8 cellular contexts compared by ENCODE assay signal in genomic region chr2:238060542-238061309, GRCh38. TPM values are rescaled to one million over a fixed set of nuclear protein-coding genes. Genes with fewer than 3 reads are reported as not detected.
DNase-seq lines count a peak whose midpoint lies in the region; FAIRE-seq and TF ChIP-seq lines count a peak whose summit lies in the region.

Gene SCLY (plus strand): TSS chr2:238061001. CDS start chr2:238061055, 54 bp downstream.

- TF ChIP-seq EP300 in H1 (IDR thresholded peaks at IDR 0.05; ENCODE audit: borderline replicate concordance in 1 of 2, low read depth in 2 of 2, low read length in 2 of 2): no peak

- peak within 1 kb of the TSS; percentile 69 for H4K5ac ChIP-seq in H1 (ENCODE audit: insufficient read length, low read depth, low read length)

- H3K79me2 ChIP-seq in H1 (ENCODE audit: control insufficient read depth in 1 of 2, insufficient read depth in 2 of 2, low read length in 2 of 2): peaks cover 2 to 49% of the 10 kb centered on the region in 2 experiments

- no peak within 1 kb of the TSS for H2BK20ac ChIP-seq in H1 (ENCODE audit: low read length)

- H3K36me3 ChIP-seq in H1 (ENCODE audit: control insufficient read depth in 2 of 4, insufficient read depth in 4 of 4, low read length in 3 of 4) (peaks cover 9 to 18% (median 15%) of the 10 kb centered on the region in 4 experiments), mesenchymal stem cell (ENCODE audit: control insufficient read depth in 1 of 2, insufficient read depth in 2 of 2, low read depth in 1 of 2, low read length in 2 of 2) (peaks cover 0 to 13% of the 10 kb centered on the region in 2 experiments)

- H3K14ac ChIP-seq in H1 (ENCODE audit: insufficient read length) (no peak within 1 kb of the TSS), mesenchymal stem cell (ENCODE audit: low read length in 2 of 2) (peak within 1 kb of the TSS in 1 of 2 experiments; percentile 95)

- peak within 1 kb of the TSS; percentile 94 for H4K8ac ChIP-seq in H1 (ENCODE audit: extremely low read depth, insufficient read depth, low read length)
- peak within 1 kb of the TSS; percentile 83 for H4K8ac ChIP-seq in mesenchymal stem cell (ENCODE audit: low read length)

- H3K18ac ChIP-seq in H1 (ENCODE audit: extremely low read depth, low read length): peak within 1 kb of the TSS; percentile 38
- H3K18ac ChIP-seq in mesenchymal stem cell (ENCODE audit: low read depth in 1 of 2, low read length in 2 of 2): peak within 1 kb of the TSS; percentile 82 to 92

- peaks cover 9% of the 10 kb centered on the region for H3K23me2 ChIP-seq in H1 (ENCODE audit: low read depth, low read length)

- H3K9me3 ChIP-seq in H1 (ENCODE audit: insufficient read depth in 2 of 2, low read depth in 1 of 2, low read length in 1 of 2) (no peaks in the 10 kb centered on the region), mesenchymal stem cell (ENCODE audit: control insufficient read depth, low read length) (no peaks in the 10 kb centered on the region)

- H2AK5ac ChIP-seq in H1 (ENCODE audit: low read depth, low read length) (no peak within 1 kb of the TSS), mesenchymal stem cell (ENCODE audit: low read length, severe bottlenecking) (no peak within 1 kb of the TSS)

- H3K56ac ChIP-seq in H1 (replicated peaks; ENCODE audit: insufficient read length, low read depth, low read length): peak within 1 kb of the TSS; percentile 90

- no peaks in the 10 kb centered on the region for H3K79me1 ChIP-seq in H1 (ENCODE audit: low read depth, low read length)
- peaks cover 17% of the 10 kb centered on the region for H3K79me1 ChIP-seq in mesenchymal stem cell (replicated peaks; ENCODE audit: low read length, poor library complexity, severe bottlenecking)

- H2BK120ac ChIP-seq in H1 (replicated peaks; ENCODE audit: low read depth, low read length) (no peak within 1 kb of the TSS), mesenchymal stem cell (ENCODE audit: low read depth, low read length) (peak within 1 kb of the TSS; percentile 56)

- H3K4me3 ChIP-seq in H1 (ENCODE audit: extremely low read depth in 1 of 4, insufficient read depth in 2 of 4, low read depth in 3 of 4, low read length in 4 of 4) (peak within 1 kb of the TSS; percentile 86 to 99 (median 90)), mesenchymal stem cell (ENCODE audit: insufficient read depth in 1 of 2, low read depth in 1 of 2, low read length in 2 of 2) (peak within 1 kb of the TSS; percentile 95)

- H3K4me2 ChIP-seq in H1 (ENCODE audit: insufficient read depth in 1 of 2, low read depth in 2 of 2, low read length in 2 of 2): peak within 1 kb of the TSS; percentile 82 to 93
- H3K4me2 ChIP-seq in mesenchymal stem cell (ENCODE audit: low read length, poor library complexity, severe bottlenecking): peak within 1 kb of the TSS; percentile 99

- 0 out of 2 replicates have a peak within 1 kb of the TSS, but pooled peaks have one; percentile 3 for H2AFZ ChIP-seq in H1 (ENCODE audit: low read length)
- peak within 1 kb of the TSS; percentile 97 for H2AFZ ChIP-seq in mesenchymal stem cell (ENCODE audit: low read depth, low read length)

- no peak within 1 kb of the TSS for H3K23ac ChIP-seq in H1 (ENCODE audit: insufficient read length)
- peak within 1 kb of the TSS in 1 of 2 experiments; percentile 85 for H3K23ac ChIP-seq in mesenchymal stem cell (ENCODE audit: low read length in 2 of 2)

- H3K4me1 ChIP-seq in H1 (replicated peaks in 1 of 4; ENCODE audit: control insufficient read depth in 3 of 4, insufficient read depth in 4 of 4, low read length in 3 of 4): peaks cover 0 to 10% (median 3%) of the 10 kb centered on the region in 4 experiments; a peak in 5 of 7 replicates
- peaks cover 7% of the 10 kb centered on the region for H3K4me1 ChIP-seq in mesenchymal stem cell (ENCODE audit: control insufficient read depth, insufficient read depth, low read depth, low read length)

- peak within 1 kb of the TSS; percentile 72 for H4K91ac ChIP-seq in H1 (replicated peaks; ENCODE audit: insufficient read length, low read length)
- peak within 1 kb of the TSS; percentile 88 for H4K91ac ChIP-seq in mesenchymal stem cell (ENCODE audit: low read length)

- peak; percentile 59 to 73; a peak in 2 of 3 replicates for TF ChIP-seq POLR2A in H1 (IDR thresholded peaks at IDR 0.05; ENCODE audit: control extremely low read depth in 1 of 2, low read depth in 2 of 2, low read length in 2 of 2)

- DNase-seq in CMK (ENCODE audit: low read depth): peak; percentile 90
- DNase-seq in GM20000 (ENCODE audit: low spot score): peak; percentile 100
- DNase-seq in HT1080 (ENCODE audit: low read depth): peak; percentile 98
- peak; percentile 93 for DNase-seq in NOMO-1 treated with DMSO at 0.1 percent for 48 hours (lab: John Stamatoyannopoulos, UW; ENCODE audit: unreplicated experiment)
- DNase-seq in activated CD8-positive, alpha-beta memory T cell treated with anti-CD3 and anti-CD28 coated beads for 4 hours (ENCODE audit: low read depth in 2 of 2): peak; percentile 90 to 93
- peak; percentile 92 to 96 for DNase-seq in H1 (ENCODE audit: low read depth in 1 of 2, low spot score in 2 of 2)
- peak; percentile 98 for DNase-seq in mesenchymal stem cell
- peak; percentile 96 for DNase-seq in stimulated activated CD8-positive, alpha-beta memory T cell treated with anti-CD3 and anti-CD28 coated beads, Interleukin-12 subunit alpha, Interleukin-12 subunit beta, amount 100 ng/mL, for 4 hours (ENCODE audit: low read depth)

- TF ChIP-seq CTCF in GM20000 (IDR thresholded peaks at IDR 0.05; ENCODE audit: extremely low read depth, missing control alignments): no peak
- no peak for TF ChIP-seq CTCF in H1 (IDR thresholded peaks at IDR 0.05; ENCODE audit: control extremely low read depth in 1 of 3, insufficient read depth in 1 of 3, low read depth in 1 of 3, low read length in 3 of 3)

- H4K20me1 ChIP-seq in H1 (replicated peaks in 1 of 2; ENCODE audit: control insufficient read depth in 1 of 2, insufficient read depth in 2 of 2, low read length in 2 of 2): no peaks in the 10 kb centered on the region

- H3K27me3 ChIP-seq in H1 (replicated peaks in 1 of 4; ENCODE audit: control insufficient read depth in 3 of 4, extremely low read depth in 1 of 4, insufficient read depth in 3 of 4, low read length in 3 of 4) (no peaks in the 10 kb centered on the region), mesenchymal stem cell (ENCODE audit: control insufficient read depth in 1 of 2, insufficient read depth in 1 of 2, low read length in 2 of 2) (no peaks in the 10 kb centered on the region)

- H2BK5ac ChIP-seq in H1 (ENCODE audit: low read depth, low read length): peak within 1 kb of the TSS; percentile 71; the same call in 1 of the 2 replicates
- H2BK5ac ChIP-seq in mesenchymal stem cell (ENCODE audit: low read depth, low read length, poor library complexity, severe bottlenecking): peak within 1 kb of the TSS; percentile 8

- 0 out of 4 replicates have a peak, but pooled peaks of 1 of the 2 experiments have one; percentile 2 for TF ChIP-seq RAD21 in H1 (IDR thresholded peaks at IDR 0.05 in 1 of 2, conservative IDR thresholded peaks at IDR 0.05 in 1 of 2; ENCODE audit: low read depth in 2 of 2, low read length in 2 of 2)

- CTCF ChIA-PET in H1 (lab: Charles Lee; ENCODE audit: partially characterized antibody): interaction anchor here (1.8 kb wide), 1 partner anchor 79 kb away, joined by 6 read pairs; no protein-coding TSS in a partner anchor

- H3K27ac ChIP-seq in H1 (ENCODE audit: low read depth, low read length): peak within 1 kb of the TSS; percentile 64
- H3K27ac ChIP-seq in mesenchymal stem cell (ENCODE audit: low read length, poor library complexity, severe bottlenecking): peak within 1 kb of the TSS; percentile 37

- peak within 1 kb of the TSS; percentile 92 for H3K4ac ChIP-seq in H1 (replicated peaks; ENCODE audit: insufficient read length, low read depth, low read length)
- H3K4ac ChIP-seq in mesenchymal stem cell (ENCODE audit: low read depth in 1 of 2, low read length in 2 of 2): peak within 1 kb of the TSS; percentile 90 to 94

- POLR2A ChIA-PET in H1 (lab: Charles Lee; ENCODE audit: partially characterized antibody): interaction anchor here (0.7 to 1.8 kb wide), 15 partner anchors 9 to 203 kb away, joined by 3 to 8 read pairs (median 4); partner anchors contain the start of genes ESPNL and HES6

- no peak within 1 kb of the TSS for H2BK12ac ChIP-seq in H1 (ENCODE audit: low read depth, low read length)
- peak within 1 kb of the TSS in 1 of 2 experiments; percentile 63 for H2BK12ac ChIP-seq in mesenchymal stem cell (ENCODE audit: low read length in 2 of 2)

- WGBS in H1 (ENCODE audit: extremely low coverage in 1 of 2, insufficient coverage in 1 of 2, insufficient read length in 1 of 2, insufficient replicate concordance in 2 of 2, low coverage in 1 of 2, low lambda C conversion rate in 2 of 2, missing lambda C conversion rate in 1 of 2), 2 experiments: 1% methylated on average over 49 of the region's 97 CpGs; no CpG with 5 or more reads in 1 of the 2 experiments
- under 1% methylated on average over 86 of the region's 97 CpGs for WGBS in mesenchymal stem cell

- no peak for FAIRE-seq in H1 (lab: Jason Lieb, UNC)

- H3K9ac ChIP-seq in H1 (replicated peaks in 1 of 4; ENCODE audit: extremely low read depth in 1 of 4, low read depth in 3 of 4, low read length in 3 of 4) (peak within 1 kb of the TSS; percentile 69 to 84 (median 76)), mesenchymal stem cell (ENCODE audit: low read length) (peak within 1 kb of the TSS; percentile 89)

- H2BK15ac ChIP-seq in H1 (ENCODE audit: low read length) (0 out of 2 replicates have a peak within 1 kb of the TSS, but pooled peaks have one; percentile 29), mesenchymal stem cell (ENCODE audit: low read depth, poor library complexity, severe bottlenecking) (peak within 1 kb of the TSS; percentile 26)

TF ChIP-seq in H1, 55 proteins besides CTCF, POLR2A, EP300 and RAD21 (continues in another document):
- peak; percentile 86 for TF ChIP-seq ASH2L (IDR thresholded peaks at IDR 0.05; ENCODE audit: low read length)

RNA-seq across cellular contexts. Expression of gene SCLY, which starts in this region (rescaled TPM):
- total RNA-seq in HT1080 (2014; rRNA removed; shearing (Covaris generic)): 49.4 and 51.2 TPM in 2 replicates
- polyA plus RNA-seq in HT1080 (2015; cell fraction: cytosol; rRNA removed): 24.1 and 30.7 TPM in 2 replicates
- 32.1 and 33.5 TPM in 2 replicates for polyA plus RNA-seq in HT1080 (2015; cell fraction: nucleus; rRNA removed)
- total RNA-seq in H1 (2021; fragmentation: NEBNext Ultra II Directional; extraction: Animal tissue kit (Norgen Biotek cat#: 25700)): 79.0 and 83.7 TPM in 2 replicates
- polyA plus RNA-seq in H1 (2011; rRNA removed): 79.5 and 111 TPM in 2 replicates
- 68.5 TPM for polyA plus RNA-seq in H1 (2011; cell fraction: cytosol; rRNA removed)
- polyA plus RNA-seq in H1 (2011; cell fraction: nucleus; rRNA removed): 100.0 TPM
- polyA plus RNA-seq in H1 (2012, experiment 1 of 2): 65.1 to 71.0 TPM (median 67.4 TPM) in 4 replicates
- 70.8 TPM for polyA plus RNA-seq in H1 (2012, experiment 2 of 2)
- polyA plus RNA-seq in H1 (2013, experiment 1 of 2): 43.4 TPM
- 44.4 TPM for polyA plus RNA-seq in H1 (2013, experiment 2 of 2)
- polyA minus RNA-seq in H1 (2011; rRNA and poly(A)+ RNA removed): 63.7 and 76.3 TPM in 2 replicates
- polyA minus RNA-seq in H1 (2011; cell fraction: cytosol; rRNA and poly(A)+ RNA removed): 40.9 TPM
- 77.6 TPM for polyA minus RNA-seq in H1 (2011; cell fraction: nucleus; rRNA and poly(A)+ RNA removed)
- 11.3 TPM for polyA plus RNA-seq in mesenchymal stem cell (2013, experiment 1 of 2)
- polyA plus RNA-seq in mesenchymal stem cell (2013, experiment 2 of 2): 10.6 TPM

Comparison
In these comparisons a context has a peak if more than half of its experiments do, and no peak if none do; other contexts are left out.
1. Peak in every context shown above with its lines: DNase-seq, H3K4me3 ChIP-seq and H3K27ac ChIP-seq.